In the genomic region with DNA sequence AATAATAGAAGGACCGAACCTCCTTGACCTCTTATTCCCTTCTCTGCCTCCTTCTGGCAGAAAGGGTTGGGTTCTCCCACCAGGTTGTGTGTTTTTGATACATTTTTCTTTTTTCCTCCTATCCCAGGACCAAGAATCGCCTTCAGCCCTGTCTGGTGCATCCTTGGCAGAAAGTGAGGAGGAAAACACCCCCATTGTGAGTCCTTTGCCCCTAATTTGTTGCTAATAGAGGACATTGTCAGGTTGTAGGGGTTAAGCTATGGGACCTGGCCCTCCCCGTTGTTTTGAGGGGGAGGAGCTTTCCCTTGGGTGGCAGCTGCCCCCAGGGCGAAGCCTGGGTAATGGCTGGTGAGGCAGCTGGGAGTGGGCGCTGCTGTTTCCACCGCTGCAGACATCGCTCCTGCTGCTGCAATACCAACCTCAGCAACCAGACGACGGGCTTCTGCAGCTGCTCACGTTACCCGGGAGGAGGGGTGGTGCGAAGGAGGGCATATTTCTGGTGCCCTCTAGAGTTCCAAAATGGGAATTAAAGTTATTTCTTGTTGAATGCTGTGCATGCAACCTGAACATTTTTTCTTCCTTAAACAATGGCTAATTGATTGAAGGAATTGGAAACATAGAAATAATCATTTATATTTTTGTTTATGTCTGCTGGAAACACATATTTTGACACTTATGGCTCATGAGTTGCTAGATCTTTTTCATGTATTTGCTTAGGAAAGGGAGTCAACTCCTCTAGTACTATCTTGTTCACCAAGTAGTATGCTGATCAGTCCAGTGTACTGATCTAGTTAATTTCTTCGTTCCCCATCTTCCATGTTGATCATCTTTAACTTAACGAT, we compare ENCODE assay signal across 8 cellular contexts. TPM values are rescaled to one million over a fixed set of nuclear protein-coding genes. Genes with fewer than 3 reads are reported as not detected.
A peak's percentile ranks its signal among the peaks of the same experiment; 100 is the strongest.
DNase-seq lines count a peak whose midpoint lies in the region; ATAC-seq, FAIRE-seq and TF ChIP-seq lines count a peak whose summit lies in the region.

No MANE protein-coding gene starts in this region.

- H3K27ac Mint-ChIP-seq in Calu3 (ENCODE audit: unreplicated experiment), result peak overlapping the region; percentile 64

- ATAC-seq in GM21367 (IDR thresholded peaks at IDR 0.05; ENCODE audit: unreplicated experiment), result peak; percentile 36

- intact Hi-C loops in Calu3 (cut with micrococcal nuclease; ENCODE audit: unreplicated experiment), result loop anchor here (2.0 kb wide), 1 partner anchor 33 kb away; no protein-coding TSS in a partner anchor

- peak overlapping the region; percentile 77 for H3K4me3 Mint-ChIP-seq in Calu3 (ENCODE audit: low read depth, unreplicated experiment)

- peak; percentile 61 for TF ChIP-seq CTCF in Calu3 (IDR thresholded peaks at IDR 0.05; ENCODE audit: unreplicated experiment)

- DNase-seq in Calu3 (peak; percentile 76), HUDEP-2 (lab: John Stamatoyannopoulos, UW; ENCODE audit: unreplicated experiment in 76 of 76) (peak in 73 of 76 experiments; percentile 29 to 88 (median 73)), NOMO-1 treated with DMSO at 0.1 percent for 48 hours (lab: John Stamatoyannopoulos, UW; ENCODE audit: unreplicated experiment) (peak; percentile 97), midbrain (lab: John Stamatoyannopoulos, UW) (peak; percentile 92)
- DNase-seq in activated CD8-positive, alpha-beta memory T cell treated with anti-CD3 and anti-CD28 coated beads, Interleukin-2, amount 50 U/mL, for 1 hour (ENCODE audit: extremely low read depth), result peak; percentile 70
- DNase-seq in stimulated activated CD8-positive, alpha-beta memory T cell treated with anti-CD3 and anti-CD28 coated beads, Interleukin-15, amount 100 ng/mL, for 48 hours (ENCODE audit: low read depth in 2 of 2), result peak; percentile 77 to 84

- FAIRE-seq in endometrium (lab: Jason Lieb, UNC), result peak; percentile 91

- no peaks in the 10 kb centered on the region for H3K27me3 Mint-ChIP-seq in Calu3 (ENCODE audit: unreplicated experiment)

- peaks cover 39% of the 10 kb centered on the region for H3K36me3 Mint-ChIP-seq in Calu3 (ENCODE audit: insufficient read depth, unreplicated experiment)

- H3K4me1 Mint-ChIP-seq in Calu3 (ENCODE audit: low read depth, unreplicated experiment), result no peaks in the 10 kb centered on the region

- CTCF ChIA-PET in Calu3 (lab: Charles Lee), result interaction anchor here (0.7 to 1.0 kb wide), 2 partner anchors 25 to 33 kb away, joined by 3 to 8 read pairs; no protein-coding TSS in a partner anchor

- no peaks in the 10 kb centered on the region for H3K9me3 Mint-ChIP-seq in Calu3 (ENCODE audit: low read depth, unreplicated experiment)

- BruUV-seq in Calu3 (replicated peaks; lab: Mats Ljungman, UMichigan), result no TSS peak

RNA-seq across cellular contexts. Expression of a gene that starts 1.5 kb away (rescaled TPM):
- total RNA-seq in Calu3 (2022), result 52.8 and 53.1 TPM in 2 replicates

Comparison
In these comparisons a context has a peak if more than half of its experiments do, and no peak if none do; other contexts are left out.
1. Peak in every context shown above with its lines: DNase-seq and ATAC-seq.